In genomic region chr7:132636581-132636980, GRCh38 we compare ENCODE assay signal across 33 cellular contexts.
"Had no signal": no experiment of that assay in that cellular context is flagged by ENCODE, and none has a peak within 500 bp of the region (broad histone marks: within the 10 kb centered on the region; RNA-seq: fewer than 3 reads in every experiment).

No MANE protein-coding gene starts in this region.

- DNase-seq: activated CD4-positive, alpha-beta memory T cell treated with anti-CD3 and anti-CD28 coated beads for 36 hours; activated CD4-positive, alpha-beta T cell treated with anti-CD3 and anti-CD28 coated beads for 36 hours; activated CD4-positive, alpha-beta T cell treated with anti-CD3 and anti-CD28 coated beads, Interleukin-2, amount 10 ng/mL, durations not matched to agents 24 days and 14 days; activated CD4-positive, CD25-positive, alpha-beta regulatory T cell; activated CD4-positive, CD25-positive, alpha-beta regulatory T cell treated with anti-CD3 and anti-CD28 coated beads, Interleukin-2, amount 50 U/mL, for 72 hours; activated CD8-positive, alpha-beta memory T cell treated with anti-CD3 and anti-CD28 coated beads, Interleukin-2, amount 10 ng/mL, durations not matched to agents 7 days and 5 days; activated CD8-positive, alpha-beta memory T cell treated with anti-CD3 and anti-CD28 coated beads, Interleukin-2, amount 50 U/mL, for 4 hours; activated CD8-positive, alpha-beta T cell treated with anti-CD3 and anti-CD28 coated beads, Interleukin-2, amount 10 ng/mL, durations not matched to agents 7 days and 5 days; activated effector memory CD4-positive, alpha-beta T cell treated with anti-CD3 and anti-CD28 coated beads, Interleukin-2, amount 50 U/mL, for 16 hours; activated naive CD4-positive, alpha-beta T cell treated with anti-CD3 and anti-CD28 coated beads for 36 hours; activated naive CD8-positive, alpha-beta T cell treated with anti-CD3 and anti-CD28 coated beads for 36 hours; activated naive CD8-positive, alpha-beta T cell treated with anti-CD3 and anti-CD28 coated beads, Interleukin-2, amount 50 U/mL, for 24 hours; activated T-cell treated with anti-CD3 and anti-CD28 coated beads, Interleukin-2, amount 50 U/mL, for 1 hour; activated T-cell treated with anti-CD3 and anti-CD28 coated beads, Interleukin-2, amount 50 U/mL, for 48 hours; adrenal gland; amygdala; central memory CD4-positive, alpha-beta T cell; cerebellar nuclear complex; colonic mucosa; effector memory CD4-positive, alpha-beta T cell; endodermal cell; foreskin fibroblast; gastrocnemius medialis; glutamatergic neuron; heart left ventricle; T-helper 2 cell had no signal

- H3K27ac ChIP-seq: adrenal gland, ascending aorta, breast epithelium, cardiac muscle cell, colonic mucosa, gastrocnemius medialis, heart left ventricle had no signal

- H3K27me3 ChIP-seq: adrenal gland, ascending aorta, breast epithelium, cardiac muscle cell, colonic mucosa, gastrocnemius medialis, heart left ventricle had no signal

- H3K36me3 ChIP-seq: adrenal gland, ascending aorta, breast epithelium, cardiac muscle cell, colonic mucosa, gastrocnemius medialis, heart left ventricle had no signal

- H3K9me3 Mint-ChIP-seq: activated CD4-positive, alpha-beta memory T cell treated with anti-CD3 and anti-CD28 coated beads for 36 hours; activated CD4-positive, alpha-beta T cell treated with anti-CD3 and anti-CD28 coated beads, Interleukin-2, amount 10 ng/mL, durations not matched to agents 24 days and 14 days; activated naive CD4-positive, alpha-beta T cell treated with anti-CD3 and anti-CD28 coated beads for 36 hours; activated naive CD4-positive, alpha-beta T cell treated with anti-CD3 and anti-CD28 coated beads, Interleukin-2, amount 50 U/mL, for 24 hours; activated naive CD8-positive, alpha-beta T cell treated with anti-CD3 and anti-CD28 coated beads for 36 hours; activated naive CD8-positive, alpha-beta T cell treated with anti-CD3 and anti-CD28 coated beads, Interleukin-2, amount 50 U/mL, for 24 hours; activated T-helper 1 cell treated with anti-CD3 and anti-CD28 coated beads, Interleukin-12 subunit alpha, Interleukin-12 subunit beta, Interleukin-2, Interleukin-4 antibody, amounts not matched to agents 30 ng/mL and 10 ng/mL and 1 ng/mL, durations not matched to agents 14 hours and 24 hours and 36 hours; activated T-helper 2 cell treated with anti-CD3 and anti-CD28 coated beads, Interferon-gamma antibody, Interleukin-2, Interleukin-4, amounts not matched to agents 10 μg/mL and 5 μg/mL and 100 μg/mL, durations not matched to agents 14 hours and 24 hours and 36 hours; brain; endodermal cell had no signal

- H3K36me3 Mint-ChIP-seq: activated CD4-positive, alpha-beta memory T cell treated with anti-CD3 and anti-CD28 coated beads for 36 hours; activated CD8-positive, alpha-beta memory T cell treated with anti-CD3 and anti-CD28 coated beads, Interleukin-2, amount 10 ng/mL, durations not matched to agents 7 days and 5 days; activated naive CD4-positive, alpha-beta T cell treated with anti-CD3 and anti-CD28 coated beads, Interleukin-2, amount 50 U/mL, for 24 hours; activated naive CD8-positive, alpha-beta T cell treated with anti-CD3 and anti-CD28 coated beads for 36 hours; brain had no signal

- H3K4me3 Mint-ChIP-seq: activated CD4-positive, alpha-beta memory T cell treated with anti-CD3 and anti-CD28 coated beads for 36 hours; activated CD4-positive, alpha-beta T cell treated with anti-CD3 and anti-CD28 coated beads for 36 hours; activated CD4-positive, alpha-beta T cell treated with anti-CD3 and anti-CD28 coated beads, Interleukin-2, amount 10 ng/mL, durations not matched to agents 24 days and 14 days; activated CD8-positive, alpha-beta memory T cell treated with anti-CD3 and anti-CD28 coated beads, Interleukin-2, amount 10 ng/mL, durations not matched to agents 7 days and 5 days; activated CD8-positive, alpha-beta T cell treated with anti-CD3 and anti-CD28 coated beads, Interleukin-2, amount 10 ng/mL, durations not matched to agents 7 days and 5 days; activated naive CD4-positive, alpha-beta T cell treated with anti-CD3 and anti-CD28 coated beads for 36 hours; activated naive CD4-positive, alpha-beta T cell treated with anti-CD3 and anti-CD28 coated beads, Interleukin-2, amount 50 U/mL, for 24 hours; activated naive CD8-positive, alpha-beta T cell treated with anti-CD3 and anti-CD28 coated beads for 36 hours; activated naive CD8-positive, alpha-beta T cell treated with anti-CD3 and anti-CD28 coated beads, Interleukin-2, amount 50 U/mL, for 24 hours; activated T-helper 1 cell treated with anti-CD3 and anti-CD28 coated beads, Interleukin-12 subunit alpha, Interleukin-12 subunit beta, Interleukin-2, Interleukin-4 antibody, amounts not matched to agents 30 ng/mL and 10 ng/mL and 1 ng/mL, durations not matched to agents 14 hours and 24 hours and 36 hours; brain; endodermal cell had no signal

- H3K9me3 ChIP-seq: adrenal gland, ascending aorta, breast epithelium, colonic mucosa, gastrocnemius medialis, heart left ventricle had no signal

- H3K27ac Mint-ChIP-seq: activated CD4-positive, alpha-beta memory T cell treated with anti-CD3 and anti-CD28 coated beads for 36 hours; activated CD4-positive, alpha-beta T cell treated with anti-CD3 and anti-CD28 coated beads for 36 hours; activated CD4-positive, alpha-beta T cell treated with anti-CD3 and anti-CD28 coated beads, Interleukin-2, amount 10 ng/mL, durations not matched to agents 24 days and 14 days; activated CD8-positive, alpha-beta memory T cell treated with anti-CD3 and anti-CD28 coated beads, Interleukin-2, amount 10 ng/mL, durations not matched to agents 7 days and 5 days; activated CD8-positive, alpha-beta T cell treated with anti-CD3 and anti-CD28 coated beads, Interleukin-2, amount 10 ng/mL, durations not matched to agents 7 days and 5 days; activated naive CD4-positive, alpha-beta T cell treated with anti-CD3 and anti-CD28 coated beads for 36 hours; activated naive CD4-positive, alpha-beta T cell treated with anti-CD3 and anti-CD28 coated beads, Interleukin-2, amount 50 U/mL, for 24 hours; activated naive CD8-positive, alpha-beta T cell treated with anti-CD3 and anti-CD28 coated beads for 36 hours; activated naive CD8-positive, alpha-beta T cell treated with anti-CD3 and anti-CD28 coated beads, Interleukin-2, amount 50 U/mL, for 24 hours; activated T-helper 1 cell treated with anti-CD3 and anti-CD28 coated beads, Interleukin-12 subunit alpha, Interleukin-12 subunit beta, Interleukin-2, Interleukin-4 antibody, amounts not matched to agents 30 ng/mL and 10 ng/mL and 1 ng/mL, durations not matched to agents 14 hours and 24 hours and 36 hours; activated T-helper 2 cell treated with anti-CD3 and anti-CD28 coated beads, Interferon-gamma antibody, Interleukin-2, Interleukin-4, amounts not matched to agents 10 μg/mL and 5 μg/mL and 100 μg/mL, durations not matched to agents 14 hours and 24 hours and 36 hours; brain; endodermal cell had no signal

- H3K4me1 ChIP-seq: adrenal gland, ascending aorta, breast epithelium, colonic mucosa, gastrocnemius medialis, heart left ventricle had no signal

- H3K4me1 Mint-ChIP-seq: activated CD4-positive, alpha-beta T cell treated with anti-CD3 and anti-CD28 coated beads for 36 hours; activated CD4-positive, alpha-beta T cell treated with anti-CD3 and anti-CD28 coated beads, Interleukin-2, amount 10 ng/mL, durations not matched to agents 24 days and 14 days; activated naive CD4-positive, alpha-beta T cell treated with anti-CD3 and anti-CD28 coated beads, Interleukin-2, amount 50 U/mL, for 24 hours; activated naive CD8-positive, alpha-beta T cell treated with anti-CD3 and anti-CD28 coated beads for 36 hours; activated naive CD8-positive, alpha-beta T cell treated with anti-CD3 and anti-CD28 coated beads, Interleukin-2, amount 50 U/mL, for 24 hours; brain had no signal

- H3K27me3 Mint-ChIP-seq: activated CD4-positive, alpha-beta memory T cell treated with anti-CD3 and anti-CD28 coated beads for 36 hours; activated CD4-positive, alpha-beta T cell treated with anti-CD3 and anti-CD28 coated beads for 36 hours; activated naive CD4-positive, alpha-beta T cell treated with anti-CD3 and anti-CD28 coated beads, Interleukin-2, amount 50 U/mL, for 24 hours; activated naive CD8-positive, alpha-beta T cell treated with anti-CD3 and anti-CD28 coated beads, Interleukin-2, amount 50 U/mL, for 24 hours had no signal

- H3K4me3 ChIP-seq: adrenal gland, ascending aorta, breast epithelium, cardiac muscle cell, colonic mucosa, gastrocnemius medialis, heart left ventricle had no signal
